ENCODE assay signal across 8 cellular contexts in genomic region chr18:23504720-23505119, GRCh38. TPM values are rescaled to one million over a fixed set of nuclear protein-coding genes. Genes with fewer than 3 reads are reported as not detected.
DNase-seq lines count a peak whose midpoint lies in the region; ATAC-seq, FAIRE-seq and TF ChIP-seq lines count a peak whose summit lies in the region.

No MANE protein-coding gene starts in this region.

- in situ Hi-C loops in mammary epithelial cell (cut with MboI; ENCODE audit: low sequenced_read_pairs in 2 of 2), result no loop called here

- peak; percentile 91 for FAIRE-seq in GM19239 (lab: Jason Lieb, UNC)

- no peak overlapping the region for H4K91ac ChIP-seq in trophoblast cell (ENCODE audit: low read depth, low read length)

- H3K4me3 ChIP-seq in AG10803 (ENCODE audit: low read length) (peak overlapping the region; percentile 77), mammary epithelial cell (replicated peaks in 1 of 3; ENCODE audit: insufficient read depth in 1 of 3, low read depth in 2 of 3, low read length in 3 of 3) (peak overlapping the region in 2 of 3 experiments; percentile 75 to 83), trophoblast cell (ENCODE audit: low read depth, low read length) (no peak overlapping the region)

- H3K9me3 ChIP-seq in mammary epithelial cell (replicated peaks; ENCODE audit: insufficient read depth, low read length), result no peaks in the 10 kb centered on the region
- no peaks in the 10 kb centered on the region for H3K9me3 ChIP-seq in trophoblast cell (ENCODE audit: insufficient read depth, low read depth, low read length)

- no peak overlapping the region for H3K23ac ChIP-seq in trophoblast cell (ENCODE audit: low read length)

- H3K9ac ChIP-seq in mammary epithelial cell (ENCODE audit: insufficient read depth, low read length) (peak overlapping the region; percentile 66), trophoblast cell (ENCODE audit: low read length) (no peak overlapping the region)

- no peak overlapping the region for H3K27ac ChIP-seq in mammary epithelial cell (ENCODE audit: insufficient read depth, low read depth, low read length)
- H3K27ac ChIP-seq in trophoblast cell (ENCODE audit: low read depth, low read length), result no peak overlapping the region

- TF ChIP-seq CTCF in AG10803 (conservative IDR thresholded peaks at IDR 0.05; ENCODE audit: low read length) (no peak), mammary epithelial cell (conservative IDR thresholded peaks at IDR 0.05 in 1 of 2, IDR thresholded peaks at IDR 0.05 in 1 of 2; ENCODE audit: extremely low read depth in 1 of 2, insufficient read depth in 1 of 2, low read depth in 1 of 2, low read length in 2 of 2) (no peak)

- H4K8ac ChIP-seq in trophoblast cell (ENCODE audit: low read depth, low read length), result no peak overlapping the region

- no peak for DNase-seq in AG10803 (ENCODE audit: low read depth)
- peak; percentile 72 for DNase-seq in GM19239 (ENCODE audit: insufficient read length, low spot score)
- DNase-seq in mammary epithelial cell, result no peak
- DNase-seq in trophoblast cell, result no peak
- DNase-seq in NCI-H69 (lab: John Stamatoyannopoulos, UW), result no peak
- no peak for DNase-seq in DMS 273 (lab: John Stamatoyannopoulos, UW; ENCODE audit: unreplicated experiment)

- 100% methylated on average over 3 of the region's 3 CpGs for WGBS in mammary epithelial cell (ENCODE audit: low coverage, missing lambda C conversion rate)
- WGBS in trophoblast cell (ENCODE audit: extremely low coverage, insufficient coverage, insufficient read length), result no CpG with 5 or more reads among the region's 3 CpGs

- H3K79me2 ChIP-seq in mammary epithelial cell (ENCODE audit: insufficient read depth, low read length) (peaks cover 41% of the 10 kb centered on the region), trophoblast cell (ENCODE audit: control insufficient read depth, insufficient read depth, low read length, poor library complexity) (peaks cover 6% of the 10 kb centered on the region)

- intact Hi-C loops in mammary epithelial cell (cut with micrococcal nuclease), result loop anchor here (2.0 to 10.0 kb wide), 2 partner anchors 82 to 370 kb away; partner anchors contain the start of genes CABLES1 and NPC1

- no peak overlapping the region for H2BK120ac ChIP-seq in trophoblast cell (ENCODE audit: insufficient read depth, low read length, poor library complexity)

- H3K18ac ChIP-seq in trophoblast cell (ENCODE audit: low read length), result no peak overlapping the region

- peaks cover 8% of the 10 kb centered on the region for H3K79me1 ChIP-seq in trophoblast cell (ENCODE audit: low read length)

- no peaks in the 10 kb centered on the region for H3K27me3 ChIP-seq in mammary epithelial cell (ENCODE audit: insufficient read depth, low read length)
- H3K27me3 ChIP-seq in trophoblast cell (ENCODE audit: insufficient read depth, low read length), result no peaks in the 10 kb centered on the region

- no peak overlapping the region for H4K12ac ChIP-seq in trophoblast cell (ENCODE audit: low read depth, low read length)

- no peak overlapping the region for H3K14ac ChIP-seq in trophoblast cell (ENCODE audit: low read length)

- H2BK5ac ChIP-seq in trophoblast cell (ENCODE audit: low read depth, low read length, poor library complexity), result no peak overlapping the region

- H3K4ac ChIP-seq in trophoblast cell (ENCODE audit: low read depth, low read length), result peak overlapping the region; percentile 30

- no peak overlapping the region for H2AFZ ChIP-seq in mammary epithelial cell (ENCODE audit: low read depth, low read length)
- no peak overlapping the region for H2AFZ ChIP-seq in trophoblast cell (ENCODE audit: insufficient read depth, low read length, poor library complexity)

- CTCF ChIA-PET in mammary epithelial cell (lab: Charles Lee; ENCODE audit: low non-redundant PET), result no interaction called here

- H3K36me3 ChIP-seq in mammary epithelial cell (ENCODE audit: insufficient read depth, low read length) (no peaks in the 10 kb centered on the region), trophoblast cell (ENCODE audit: control insufficient read depth in 1 of 2, insufficient read depth in 2 of 2, low read length in 2 of 2) (peaks cover 6 to 10% of the 10 kb centered on the region in 2 experiments)

- no peak overlapping the region for H2BK12ac ChIP-seq in trophoblast cell (ENCODE audit: low read length)

- H4K20me1 ChIP-seq in mammary epithelial cell (ENCODE audit: insufficient read depth, low read length), result no peaks in the 10 kb centered on the region

- H3K4me1 ChIP-seq in mammary epithelial cell (ENCODE audit: insufficient read depth, low read length) (peaks cover 8% of the 10 kb centered on the region), trophoblast cell (ENCODE audit: control insufficient read depth in 1 of 2, insufficient read depth in 2 of 2, low read length in 2 of 2) (peaks cover 0 to 2% of the 10 kb centered on the region in 2 experiments)

- dilution Hi-C loops in mammary epithelial cell (cut with HindIII; ENCODE audit: low sequenced_read_pairs), result no loop called here

- H3K4me2 ChIP-seq in mammary epithelial cell (ENCODE audit: insufficient read depth, low read depth, low read length) (peak overlapping the region; percentile 86), trophoblast cell (ENCODE audit: low read length) (peak overlapping the region; percentile 90)

- H2AK5ac ChIP-seq in trophoblast cell (ENCODE audit: low read length), result no peak overlapping the region

- no TSS peak for BruUV-seq in mammary epithelial cell (replicated peaks; lab: Mats Ljungman, UMichigan)

- ATAC-seq in HG03354 (IDR thresholded peaks at IDR 0.05; ENCODE audit: poor library complexity, severe bottlenecking, unreplicated experiment), result peak; percentile 67
- no peak for ATAC-seq in HG03039 (IDR thresholded peaks at IDR 0.05; ENCODE audit: unreplicated experiment)

RNA-seq across cellular contexts. Expression of gene RMC1, which starts 1.4 kb away (rescaled TPM):
- total RNA-seq in mammary epithelial cell, result 10 to 100 TPM; 29.8 to 33.3 TPM
- polyA plus RNA-seq in mammary epithelial cell, result 20.2 TPM
- polyA minus RNA-seq in mammary epithelial cell, result 55.0 TPM
- polyA plus RNA-seq in trophoblast cell (2013), result 29.1 and 31.9 TPM in 2 replicates

RNA-seq across cellular contexts. Expression of gene RIOK3, which starts 51.6 kb away (rescaled TPM):
- 100 to 1,000 TPM in 1 of 2 donors, 10 to 100 TPM in 1; 94.1 to 128 TPM for total RNA-seq in mammary epithelial cell
- 27.5 TPM for polyA plus RNA-seq in mammary epithelial cell
- polyA minus RNA-seq in mammary epithelial cell, result 28.1 TPM
- 41.2 and 42.7 TPM in 2 replicates for polyA plus RNA-seq in trophoblast cell (2013)
